8 cellular contexts compared by ENCODE assay signal in the genomic region with DNA sequence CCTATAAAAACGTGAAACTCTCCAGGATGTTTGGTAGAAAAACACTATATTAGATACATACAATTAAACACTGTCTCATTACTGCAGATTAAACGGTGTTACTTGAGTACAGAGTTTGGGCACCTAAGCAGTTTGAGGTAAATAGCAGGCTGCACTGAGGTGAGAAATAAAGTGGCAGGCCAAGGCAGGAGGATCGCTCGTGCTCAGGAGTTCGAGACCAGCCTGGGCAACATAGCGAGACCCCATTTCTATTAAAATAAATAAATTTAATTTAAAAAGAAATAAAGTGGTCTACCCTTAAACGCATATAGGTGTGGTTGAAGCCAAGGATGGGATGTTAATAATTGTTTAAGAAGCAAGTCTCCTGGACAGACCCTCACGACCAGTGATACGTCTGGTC. TPM values are rescaled to one million over a fixed set of nuclear protein-coding genes. Genes with fewer than 3 reads are reported as not detected.
A peak's percentile ranks its signal among the peaks of the same experiment; 100 is the strongest.
DNase-seq lines count a peak whose midpoint lies in the region; ATAC-seq, FAIRE-seq and TF ChIP-seq lines count a peak whose summit lies in the region.

No MANE protein-coding gene starts in this region.

- no peaks in the 10 kb centered on the region for H3K4me1 ChIP-seq in right lobe of liver
- peaks cover 0 to 10% (median 3%) of the 10 kb centered on the region in 4 donors for H3K4me1 ChIP-seq in tibial nerve

- H3K4me3 ChIP-seq in right lobe of liver (peak overlapping the region; percentile 86 to 97 (median 88)), tibial nerve (peak overlapping the region; percentile 60 to 94 (median 88))

- peaks cover 1% of the 10 kb centered on the region for H3K9me3 Mint-ChIP-seq in activated naive CD4-positive, alpha-beta T cell treated with anti-CD3 and anti-CD28 coated beads for 36 hours

- 7% methylated on average over 9 of the region's 9 CpGs for WGBS in right lobe of liver (ENCODE audit: insufficient coverage, low coverage, low lambda C conversion rate, missing lambda C conversion rate)
- WGBS in tibial nerve, 2 donors = 13 to 16% methylated on average over 9 of the region's 9 CpGs

- peak overlapping the region; percentile 89 for H3K27ac ChIP-seq in angular gyrus (ENCODE audit: low read depth, low read length)
- H3K27ac ChIP-seq in right lobe of liver = peak overlapping the region; percentile 88 to 95 (median 93)
- H3K27ac ChIP-seq in tibial nerve = peak overlapping the region in 3 of 4 donors; percentile 94 to 98 (median 96)

- TF ChIP-seq POLR2A in right lobe of liver (IDR thresholded peaks at IDR 0.05) (no peak), tibial nerve (IDR thresholded peaks at IDR 0.05) (no peak), H54 (IDR thresholded peaks at IDR 0.05; ENCODE audit: low read depth, low read length) (no peak)

- DNase-seq in activated naive CD4-positive, alpha-beta T cell treated with anti-CD3 and anti-CD28 coated beads for 36 hours = peak; percentile 23
- DNase-seq in activated naive CD4-positive, alpha-beta T cell treated with Interleukin-2 at 50 U/mL for 16 hours = no peak
- DNase-seq in right lobe of liver (no peak), tibial nerve (ENCODE audit: low spot score in 2 of 2) (no peak), EL (no peak), H54 (ENCODE audit: insufficient read length, low spot score) (no peak)

- H3K36me3 ChIP-seq in right lobe of liver (no peaks in the 10 kb centered on the region), tibial nerve (peaks cover 0 to 7% (median 0%) of the 10 kb centered on the region in 3 donors)

- ATAC-seq in right lobe of liver = no peak
- ATAC-seq in GM19463 (IDR thresholded peaks at IDR 0.05; ENCODE audit: unreplicated experiment) = no peak

- TF ChIP-seq CTCF in right lobe of liver (IDR thresholded peaks at IDR 0.05) (no peak), tibial nerve (IDR thresholded peaks at IDR 0.05) (no peak)

- H3K4me3 Mint-ChIP-seq in activated naive CD4-positive, alpha-beta T cell treated with anti-CD3 and anti-CD28 coated beads for 36 hours = peak overlapping the region; percentile 96

- peaks cover 14% of the 10 kb centered on the region for H3K36me3 Mint-ChIP-seq in activated naive CD4-positive, alpha-beta T cell treated with anti-CD3 and anti-CD28 coated beads for 36 hours (ENCODE audit: low read depth)

- FAIRE-seq in H54 (lab: Jason Lieb, UNC) = no peak

- H3K27ac Mint-ChIP-seq in activated naive CD4-positive, alpha-beta T cell treated with anti-CD3 and anti-CD28 coated beads for 36 hours = peak overlapping the region; percentile 98

- TF ChIP-seq EP300 in tibial nerve (IDR thresholded peaks at IDR 0.05) = no peak

- peaks cover 7% of the 10 kb centered on the region for H3K4me1 Mint-ChIP-seq in activated naive CD4-positive, alpha-beta T cell treated with anti-CD3 and anti-CD28 coated beads for 36 hours (ENCODE audit: low read depth)

- H3K27me3 ChIP-seq in right lobe of liver = no peaks in the 10 kb centered on the region
- no peaks in the 10 kb centered on the region for H3K27me3 ChIP-seq in tibial nerve

- H3K9me3 ChIP-seq in right lobe of liver (no peaks in the 10 kb centered on the region), tibial nerve (no peaks in the 10 kb centered on the region)

- intact Hi-C loops in activated naive CD4-positive, alpha-beta T cell treated with anti-CD3 and anti-CD28 coated beads for 36 hours (cut with micrococcal nuclease) = no loop called here
- intact Hi-C loops in right lobe of liver (cut with DNase I) = no loop called here

- CTCF ChIA-PET in activated naive CD4-positive, alpha-beta T cell treated with anti-CD3 and anti-CD28 coated beads for 36 hours (lab: Charles Lee) = interaction anchor here (0.6 kb wide), 1 partner anchor 75 kb away, joined by 7 read pairs; no protein-coding TSS in a partner anchor

- peaks cover 3% of the 10 kb centered on the region for H3K27me3 Mint-ChIP-seq in activated naive CD4-positive, alpha-beta T cell treated with anti-CD3 and anti-CD28 coated beads for 36 hours (ENCODE audit: low read depth)

RNA-seq across cellular contexts. Expression of a gene that starts 1.2 kb away (rescaled TPM):
- 10 to 100 TPM; 46.5 to 48.2 TPM for total RNA-seq in activated naive CD4-positive, alpha-beta T cell treated with anti-CD3 and anti-CD28 coated beads for 36 hours
- 10 to 100 TPM; 10.4 to 23.9 (median 16.4) TPM for total RNA-seq in right lobe of liver
- total RNA-seq in tibial nerve = 100 to 1,000 TPM in 1 of 4 donors, 10 to 100 TPM in 3; 61.0 to 108 (median 82.0) TPM
